ENCODE assay signal across 17 cellular contexts in genomic region chr6:83221302-83221701, GRCh38.
"Had no signal": no experiment of that assay in that cellular context is flagged by ENCODE, and none has a peak within 500 bp of the region (broad histone marks: within the 10 kb centered on the region; RNA-seq: fewer than 3 reads in every experiment).

No MANE protein-coding gene starts in this region.

- H3K36me3 ChIP-seq: right lobe of liver, vagina had no signal

- H3K4me3 ChIP-seq: right lobe of liver, testis, vagina had no signal

- H3K4me1 ChIP-seq: right lobe of liver, testis, vagina had no signal

- DNase-seq: activated B cell treated with CpG ODN at 0.5 μM for 24 hours; activated CD4-positive, alpha-beta T cell treated with anti-CD3 and anti-CD28 coated beads for 36 hours; activated CD4-positive, alpha-beta T cell treated with anti-CD3 and anti-CD28 coated beads, Interleukin-2, amount 50 U/mL, for 4 hours; activated CD8-positive, alpha-beta memory T cell treated with anti-CD3 and anti-CD28 coated beads for 24 hours; activated CD8-positive, alpha-beta memory T cell treated with anti-CD3 and anti-CD28 coated beads, Interleukin-2, amount 50 U/mL, for 4 hours; activated naive CD4-positive, alpha-beta T cell; activated T-cell treated with anti-CD3 and anti-CD28 coated beads, Interleukin-2, amount 50 U/mL, for 24 hours; amniotic stem cell; effector CD8-positive, alpha-beta T cell; left colon; occipital lobe; right lobe of liver; stimulated activated CD4-positive, alpha-beta T cell treated with anti-CD3 and anti-CD28 coated beads, Interleukin-15, amount 100 ng/mL, for 24 hours; stimulated activated naive B cell treated with anti-CD40 and anti-IgM and Interleukin-4, amounts not matched to agents 10 μg/mL and 1 μg/mL and 100 μg/mL, for 72 hours; T1000; testis had no signal

- H3K27ac ChIP-seq: right lobe of liver, testis, vagina had no signal

- H3K27me3 ChIP-seq: right lobe of liver, testis, vagina had no signal

- H3K9me3 ChIP-seq: right lobe of liver, testis, vagina had no signal
